8 cellular contexts compared by ENCODE assay signal in genomic region chr6:34237722-34238506, GRCh38. TPM values are rescaled to one million over a fixed set of nuclear protein-coding genes. Genes with fewer than 3 reads are reported as not detected.
DNase-seq lines count a peak whose midpoint lies in the region; ATAC-seq, FAIRE-seq and TF ChIP-seq lines count a peak whose summit lies in the region.

No MANE protein-coding gene starts in this region.

- H3K36me3 ChIP-seq in HepG2 (replicated peaks in 1 of 2; ENCODE audit: control insufficient read depth in 1 of 2, insufficient read depth in 2 of 2, low read length in 2 of 2) = peaks cover 15 to 27% of the 10 kb centered on the region in 2 experiments; a peak in 4 of 5 replicates

- H3K4me3 Mint-ChIP-seq in chondrocyte (ENCODE audit: unreplicated experiment) = peak overlapping the region; percentile 65

- no peaks in the 10 kb centered on the region for H3K9me3 Mint-ChIP-seq in chondrocyte (ENCODE audit: low read depth)

- DNase-seq in NK-92 treated with Interleukin-12 subunit alpha and Interleukin-12 subunit beta, amount 100 ng/mL, for 24 hours (lab: John Stamatoyannopoulos, UW) = peak; percentile 62
- DNase-seq in NK-92 (lab: John Stamatoyannopoulos, UW; ENCODE audit: unreplicated experiment) (no peak), M059J (ENCODE audit: low read depth) (peak; percentile 44), chondrocyte (ENCODE audit: low spot score) (peak; percentile 63), HepG2 (ENCODE audit: low spot score) (peak; percentile 59)
- peak; percentile 49 for DNase-seq in activated CD4-positive, CD25-positive, alpha-beta regulatory T cell treated with anti-CD3 and anti-CD28 coated beads, Interleukin-2, amount 50 U/mL, for 16 hours (ENCODE audit: low read depth, low spot score)
- DNase-seq in stimulated activated CD8-positive, alpha-beta memory T cell treated with anti-CD3 and anti-CD28 coated beads, Interleukin-12 subunit alpha, Interleukin-12 subunit beta, amount 100 ng/mL, for 1 hour (ENCODE audit: low read depth) = peak; percentile 45

- H3K27ac ChIP-seq in HepG2 (ENCODE audit: extremely low read length, insufficient read depth, low read length) = peak overlapping the region; percentile 65

- FAIRE-seq in HepG2 (lab: Jason Lieb, UNC) = no peak

- POLR2A ChIA-PET in HepG2 (lab: Yijun Ruan, JAX) = interaction anchor here (0.8 to 1.7 kb wide), 4 partner anchors 14 to 177 kb away, joined by 3 to 14 read pairs (median 6); partner anchors contain the start of gene NUDT3

- peak; percentile 47; the same call in 1 of the 2 replicates for TF ChIP-seq RAD21 in HepG2 (CRISPR knock-in tag; IDR thresholded peaks at IDR 0.05)

- no peaks in the 10 kb centered on the region for H3K27me3 Mint-ChIP-seq in chondrocyte (ENCODE audit: low read depth)

- peaks cover 43% of the 10 kb centered on the region for H3K4me1 ChIP-seq in HepG2 (ENCODE audit: insufficient read depth, low read length)

- peak overlapping the region; percentile 78 to 91 (median 86) for H3K4me3 ChIP-seq in HepG2 (replicated peaks in 1 of 3; ENCODE audit: insufficient read depth in 1 of 3, low read depth in 2 of 3, low read length in 3 of 3)

- peaks cover 25% of the 10 kb centered on the region for H3K79me2 ChIP-seq in HepG2 (ENCODE audit: insufficient read depth, low read length)

- CTCF ChIA-PET in HepG2 (lab: Yijun Ruan, JAX; ENCODE audit: low intra/inter-chr PET ratio, low total read pairs) = interaction anchor here (0.9 kb wide), 1 partner anchor 41 kb away, joined by 4 read pairs; no protein-coding TSS in a partner anchor

- no peak overlapping the region for H3K27ac Mint-ChIP-seq in chondrocyte (ENCODE audit: unreplicated experiment)

- H3K36me3 Mint-ChIP-seq in chondrocyte (ENCODE audit: low read depth) = peaks cover 1% of the 10 kb centered on the region

- peak overlapping the region; percentile 79 for H3K4me2 ChIP-seq in HepG2 (ENCODE audit: low read depth, low read length)

- peaks cover 14% of the 10 kb centered on the region for H3K4me1 Mint-ChIP-seq in chondrocyte (ENCODE audit: low read depth)

- intact Hi-C loops in HepG2 (cut with micrococcal nuclease; ENCODE audit: unreplicated experiment) = loop anchor here (2.0 kb wide), 1 partner anchor 37 kb away; no protein-coding TSS in a partner anchor

- ATAC-seq in HepG2 (peak; percentile 58), HG03571 (IDR thresholded peaks at IDR 0.05; ENCODE audit: unreplicated experiment) (no peak)

- TF ChIP-seq POLR2A in HepG2 (IDR thresholded peaks at IDR 0.05; ENCODE audit: insufficient read depth in 1 of 2, low read depth in 2 of 2, low read length in 2 of 2) = 0 out of 4 replicates have a peak, but pooled peaks of 1 of the 2 experiments have one; percentile 13

- in situ Hi-C loops in HepG2 (cut with HindIII; ENCODE audit: extremely low pct_ligation_motif_present, low pct_unique_long_range_greater_than_20kb) = loop anchor here (25.0 kb wide), 1 partner anchor 374 kb away; no protein-coding TSS in a partner anchor

- H2AFZ ChIP-seq in HepG2 (ENCODE audit: low read length) = no peak overlapping the region

- peak; percentile 31 to 45; a peak in 1 of 4 replicates for TF ChIP-seq EP300 in HepG2 (IDR thresholded peaks at IDR 0.05; ENCODE audit: low read depth in 2 of 2, low read length in 2 of 2)
- peak; percentile 35; the same call in 1 of the 2 replicates for TF ChIP-seq EP300 in HepG2 (CRISPR knock-in tag; IDR thresholded peaks at IDR 0.05; ENCODE audit: borderline replicate concordance)

- no TSS peak for BruUV-seq in HepG2 (replicated peaks; lab: Mats Ljungman, UMichigan)

- peak; percentile 65 for TF ChIP-seq CTCF in chondrocyte (IDR thresholded peaks at IDR 0.05)
- TF ChIP-seq CTCF in HepG2 (CRISPR knock-in tag; IDR thresholded peaks at IDR 0.05) = peak; percentile 71

- H3K9me3 ChIP-seq in HepG2 (ENCODE audit: low read length) = no peaks in the 10 kb centered on the region

- H3K27me3 ChIP-seq in HepG2 (ENCODE audit: control insufficient read depth in 1 of 2, insufficient read depth in 2 of 2, low read length in 2 of 2) = no peaks in the 10 kb centered on the region; a peak in 1 of 5 replicates

- H4K20me1 ChIP-seq in HepG2 (ENCODE audit: insufficient read depth, low read length) = no peaks in the 10 kb centered on the region

- 5% methylated on average over 40 of the region's 64 CpGs for WGBS in HepG2 (ENCODE audit: low lambda C conversion rate)

- peak overlapping the region; percentile 88 for H3K9ac ChIP-seq in HepG2 (ENCODE audit: insufficient read depth, low read depth, low read length)

TF ChIP-seq in HepG2, 621 proteins besides CTCF, POLR2A, EP300 and RAD21 (continues in another document):
- TF ChIP-seq ATF7-NPFF (CRISPR knock-in tag; IDR thresholded peaks at IDR 0.05; ENCODE audit: low read depth) = peak; percentile 100
- TF ChIP-seq SIN3B (IDR thresholded peaks at IDR 0.05; ENCODE audit: low read length) = no peak
- TF ChIP-seq, protein P1, sequence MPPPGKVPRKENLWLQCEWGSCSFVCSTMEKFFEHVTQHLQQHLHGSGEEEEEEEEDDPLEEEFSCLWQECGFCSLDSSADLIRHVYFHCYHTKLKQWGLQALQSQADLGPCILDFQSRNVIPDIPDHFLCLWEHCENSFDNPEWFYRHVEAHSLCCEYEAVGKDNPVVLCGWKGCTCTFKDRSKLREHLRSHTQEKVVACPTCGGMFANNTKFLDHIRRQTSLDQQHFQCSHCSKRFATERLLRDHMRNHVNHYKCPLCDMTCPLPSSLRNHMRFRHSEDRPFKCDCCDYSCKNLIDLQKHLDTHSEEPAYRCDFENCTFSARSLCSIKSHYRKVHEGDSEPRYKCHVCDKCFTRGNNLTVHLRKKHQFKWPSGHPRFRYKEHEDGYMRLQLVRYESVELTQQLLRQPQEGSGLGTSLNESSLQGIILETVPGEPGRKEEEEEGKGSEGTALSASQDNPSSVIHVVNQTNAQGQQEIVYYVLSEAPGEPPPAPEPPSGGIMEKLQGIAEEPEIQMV (CRISPR knock-in tag; IDR thresholded peaks at IDR 0.05; ENCODE audit: low read depth) = peak; percentile 96

RNA-seq across cellular contexts. Expression of gene HMGA1, which starts 1.2 kb away (rescaled TPM):
- total RNA-seq in M059J (2014; rRNA removed; shearing (Covaris generic)) = 124 and 169 TPM in 2 replicates
- total RNA-seq in chondrocyte (33.4 to 55.2 TPM (median 37.8 TPM) in 3 replicates), HepG2 (2016; rRNA removed; fragmentation: Illumina TruSeq; extraction: Trizol) (145 and 150 TPM in 2 replicates)
- total RNA-seq in HepG2 (2016; cell fraction: cytosol; rRNA removed; fragmentation: Illumina TruSeq; extraction: Trizol; ENCODE audit: low read depth) = 82.4 and 94.2 TPM in 2 replicates
- total RNA-seq in HepG2 (2016; cell fraction: insoluble cytoplasmic fraction; rRNA removed; fragmentation: Illumina TruSeq; extraction: Trizol) = 136 and 144 TPM in 2 replicates
- 218 and 242 TPM in 2 replicates for total RNA-seq in HepG2 (2016; cell fraction: membrane; rRNA removed; fragmentation: Illumina TruSeq; extraction: Trizol)
- total RNA-seq in HepG2 (2016; cell fraction: nucleus; rRNA removed; fragmentation: Illumina TruSeq; extraction: Trizol) = 54.7 and 67.6 TPM in 2 replicates
- polyA plus RNA-seq in HepG2 (2011; rRNA removed) = 110 and 117 TPM in 2 replicates
- 75.3 and 119 TPM in 2 replicates for polyA plus RNA-seq in HepG2 (2011; cell fraction: cytosol; rRNA removed)
- polyA plus RNA-seq in HepG2 (2011; cell fraction: nucleus; rRNA removed) = 94.8 and 98.5 TPM in 2 replicates
- 124 and 156 TPM in 2 replicates for polyA plus RNA-seq in HepG2 (2012)
- polyA plus RNA-seq in HepG2 (2016; cell fraction: cytosol; fragmentation: Illumina TruSeq; extraction: Trizol; ENCODE audit: low read depth) = 263 TPM in 2 replicates
- 365 and 450 TPM in 2 replicates for polyA plus RNA-seq in HepG2 (2016; cell fraction: insoluble cytoplasmic fraction; fragmentation: Illumina TruSeq; extraction: Trizol; ENCODE audit: low read depth)
- polyA plus RNA-seq in HepG2 (2016; cell fraction: membrane; fragmentation: Illumina TruSeq; extraction: Trizol; ENCODE audit: low read depth) = 531 and 581 TPM in 2 replicates
- polyA plus RNA-seq in HepG2 (2016; cell fraction: nucleus; fragmentation: Illumina TruSeq; extraction: Trizol; ENCODE audit: insufficient read depth, low read depth) = 216 and 222 TPM in 2 replicates
- polyA minus RNA-seq in HepG2 (2011; rRNA and poly(A)+ RNA removed; ENCODE audit: low replicate concordance) = 74.1 and 108 TPM in 2 replicates
- 75.7 and 94.8 TPM in 2 replicates for polyA minus RNA-seq in HepG2 (2011; cell fraction: cytosol; rRNA and poly(A)+ RNA removed)
- 17.0 and 21.0 TPM in 2 replicates for polyA minus RNA-seq in HepG2 (2011; cell fraction: nucleus; rRNA and poly(A)+ RNA removed)

RNA-seq across cellular contexts. Expression of gene SMIM29, which starts 10.9 kb away (rescaled TPM):
- 50.5 and 73.3 TPM in 2 replicates for total RNA-seq in M059J (2014; rRNA removed; shearing (Covaris generic))
- total RNA-seq in chondrocyte (15.5 to 19.0 TPM (median 18.0 TPM) in 3 replicates), HepG2 (2016; rRNA removed; fragmentation: Illumina TruSeq; extraction: Trizol) (11.2 and 15.3 TPM in 2 replicates)
- 78.6 and 81.3 TPM in 2 replicates for total RNA-seq in HepG2 (2016; cell fraction: cytosol; rRNA removed; fragmentation: Illumina TruSeq; extraction: Trizol; ENCODE audit: low read depth)
- 9.2 and 15.5 TPM in 2 replicates for total RNA-seq in HepG2 (2016; cell fraction: insoluble cytoplasmic fraction; rRNA removed; fragmentation: Illumina TruSeq; extraction: Trizol)
- total RNA-seq in HepG2 (2016; cell fraction: membrane; rRNA removed; fragmentation: Illumina TruSeq; extraction: Trizol) = 58.3 and 62.1 TPM in 2 replicates
- 7.2 and 10.1 TPM in 2 replicates for total RNA-seq in HepG2 (2016; cell fraction: nucleus; rRNA removed; fragmentation: Illumina TruSeq; extraction: Trizol)
- polyA plus RNA-seq in HepG2 (2011; rRNA removed) = 8.8 and 11.9 TPM in 2 replicates
- polyA plus RNA-seq in HepG2 (2011; cell fraction: cytosol; rRNA removed) = 9.0 and 13.2 TPM in 2 replicates
- 14.4 and 18.0 TPM in 2 replicates for polyA plus RNA-seq in HepG2 (2011; cell fraction: nucleus; rRNA removed)
- 3.4 and 5.5 TPM in 2 replicates for polyA plus RNA-seq in HepG2 (2012)
- polyA plus RNA-seq in HepG2 (2016; cell fraction: cytosol; fragmentation: Illumina TruSeq; extraction: Trizol; ENCODE audit: low read depth) = 91.0 and 94.0 TPM in 2 replicates
- 9.6 and 11.4 TPM in 2 replicates for polyA plus RNA-seq in HepG2 (2016; cell fraction: insoluble cytoplasmic fraction; fragmentation: Illumina TruSeq; extraction: Trizol; ENCODE audit: low read depth)
- polyA plus RNA-seq in HepG2 (2016; cell fraction: membrane; fragmentation: Illumina TruSeq; extraction: Trizol; ENCODE audit: low read depth) = 61.6 and 63.3 TPM in 2 replicates
- polyA plus RNA-seq in HepG2 (2016; cell fraction: nucleus; fragmentation: Illumina TruSeq; extraction: Trizol; ENCODE audit: insufficient read depth, low read depth) = 13.3 and 16.8 TPM in 2 replicates
- 13.5 and 15.5 TPM in 2 replicates for polyA minus RNA-seq in HepG2 (2011; rRNA and poly(A)+ RNA removed; ENCODE audit: low replicate concordance)
- polyA minus RNA-seq in HepG2 (2011; cell fraction: cytosol; rRNA and poly(A)+ RNA removed) = 3.9 and 4.0 TPM in 2 replicates
- polyA minus RNA-seq in HepG2 (2011; cell fraction: nucleus; rRNA and poly(A)+ RNA removed) = 5.6 and 6.4 TPM in 2 replicates
